Comparison of ENCODE assay signal across 10 cellular contexts in the genomic region with DNA sequence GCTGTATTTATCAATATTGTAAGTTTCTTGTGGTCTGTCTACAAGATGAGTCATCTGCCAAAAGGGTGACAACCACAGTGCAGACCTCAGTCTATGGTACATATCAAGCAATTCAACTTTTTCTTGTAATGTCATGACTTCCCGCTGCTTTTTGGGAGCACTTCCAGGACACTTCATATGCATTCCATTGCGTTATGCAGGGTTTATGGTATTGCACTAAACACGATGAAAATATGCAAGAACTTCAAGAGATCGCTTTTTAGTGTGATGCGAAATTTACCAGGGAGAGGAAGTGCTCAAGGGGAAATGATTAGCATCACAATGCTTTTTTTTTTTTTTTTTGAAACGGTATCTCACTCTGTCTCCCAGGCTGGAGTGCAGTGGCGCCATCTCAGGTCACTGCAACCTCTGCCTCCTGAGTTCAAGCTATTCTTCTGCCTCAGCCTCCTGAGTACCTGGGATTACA.
DNase-seq lines count a peak whose midpoint lies in the region; ATAC-seq and TF ChIP-seq lines count a peak whose summit lies in the region.
"Had no signal": no experiment of that assay in that cellular context is flagged by ENCODE, and none has a peak within 500 bp of the region (broad histone marks: within the 10 kb centered on the region; RNA-seq: fewer than 3 reads in every experiment).

No MANE protein-coding gene starts in this region.

- no peak overlapping the region for H3K4me2 ChIP-seq in hepatocyte

- H3K27ac ChIP-seq in hepatocyte: no peak overlapping the region
- H3K27ac ChIP-seq: dorsolateral prefrontal cortex had no signal

- ATAC-seq in HG02938 (IDR thresholded peaks at IDR 0.05; ENCODE audit: unreplicated experiment): no peak

- H3K4me3 ChIP-seq in hepatocyte: no peak overlapping the region
- H3K4me3 ChIP-seq: dorsolateral prefrontal cortex had no signal

- no peaks in the 10 kb centered on the region for H3K4me1 ChIP-seq in hepatocyte (ENCODE audit: insufficient read depth)

- no peaks in the 10 kb centered on the region for H3K9me2 ChIP-seq in hepatocyte (replicated peaks; ENCODE audit: insufficient read depth)

- no peaks in the 10 kb centered on the region for H3K79me2 ChIP-seq in hepatocyte

- H3K27me3 ChIP-seq in hepatocyte: no peaks in the 10 kb centered on the region

- no peaks in the 10 kb centered on the region for H3K36me3 ChIP-seq in hepatocyte (replicated peaks; ENCODE audit: insufficient read depth, low read depth)

- no peaks in the 10 kb centered on the region for H3K9me3 ChIP-seq in hepatocyte (ENCODE audit: low read depth)

- H2AFZ ChIP-seq in hepatocyte: no peak overlapping the region

- H4K20me1 ChIP-seq in hepatocyte (ENCODE audit: insufficient read depth, poor library complexity, severe bottlenecking): no peaks in the 10 kb centered on the region

- peak; percentile 2 for TF ChIP-seq CTCF in hepatocyte (IDR thresholded peaks at IDR 0.05; ENCODE audit: poor library complexity)

- 47% methylated on average over 7 of the region's 7 CpGs for WGBS in hepatocyte (ENCODE audit: low lambda C conversion rate, missing lambda C conversion rate)

- DNase-seq in ELF-1 (ENCODE audit: low read depth, low spot score) (peak; percentile 72), Kasumi-1 (lab: John Stamatoyannopoulos, UW) (peak; percentile 18 to 19), SIG-M5 (lab: John Stamatoyannopoulos, UW) (peak; percentile 8), hepatocyte (ENCODE audit: low spot score) (no peak), RKO (ENCODE audit: low spot score) (no peak), NCI-H526 (lab: John Stamatoyannopoulos, UW) (no peak)
- no peak for DNase-seq in activated CD4-positive, alpha-beta T cell treated with anti-CD3 and anti-CD28 coated beads for 4 hours
- DNase-seq: dorsolateral prefrontal cortex, NCI-H187 had no signal

Comparison
In these comparisons a context has a peak if more than half of its experiments do, and no peak if none do; other contexts are left out.
1. DNase-seq: peak in ELF-1 (single experiment), Kasumi-1 (2 of 2) and SIG-M5 (single experiment); none in hepatocyte (single experiment), RKO (single experiment), activated CD4-positive, alpha-beta T cell treated with anti-CD3 and anti-CD28 coated beads for 4 hours (0 of 2) and NCI-H526 (0 of 2).